In the genomic region with DNA sequence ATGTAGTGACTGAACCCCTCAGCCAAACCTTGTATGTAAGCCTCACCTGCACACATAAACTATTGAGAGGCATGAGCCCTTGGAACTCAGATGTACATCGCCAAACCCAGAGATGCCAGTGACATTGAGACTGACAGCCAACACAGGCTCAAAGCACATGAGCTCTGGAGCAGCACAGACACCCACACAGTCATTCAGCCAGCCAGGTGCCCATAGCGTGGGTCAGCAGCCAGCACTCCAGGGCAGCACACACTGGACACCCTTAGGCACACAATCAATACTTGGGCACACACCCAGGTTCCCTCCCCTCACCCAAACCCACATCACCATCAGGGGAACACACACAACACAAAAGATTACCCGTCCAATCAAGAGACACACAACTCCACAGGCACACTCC, we compare ENCODE assay signal across 16 cellular contexts. TPM values are rescaled to one million over a fixed set of nuclear protein-coding genes. Genes with fewer than 3 reads are reported as not detected.
DNase-seq lines count a peak whose midpoint lies in the region; ATAC-seq and TF ChIP-seq lines count a peak whose summit lies in the region.
"Had no signal": no experiment of that assay in that cellular context is flagged by ENCODE, and none has a peak within 500 bp of the region (broad histone marks: within the 10 kb centered on the region; RNA-seq: fewer than 3 reads in every experiment).

No MANE protein-coding gene starts in this region.

- CTCF ChIA-PET in CD4-positive, alpha-beta T cell (lab: Charles Lee), result no interaction called here

- peak overlapping the region; percentile 15 for H3K4me3 Mint-ChIP-seq in CD4-positive, alpha-beta T cell
- peak overlapping the region; percentile 61 for H3K4me3 Mint-ChIP-seq in activated T-helper 17 cell treated with anti-CD3 and anti-CD28 coated beads, Interleukin-2, amount 50 U/mL, for 72 hours

- peaks cover 25% of the 10 kb centered on the region for H3K4me1 Mint-ChIP-seq in CD4-positive, alpha-beta T cell (ENCODE audit: low read depth)
- H3K4me1 Mint-ChIP-seq in activated T-helper 17 cell treated with anti-CD3 and anti-CD28 coated beads, Interleukin-2, amount 50 U/mL, for 72 hours, result peaks cover 35% of the 10 kb centered on the region

- peaks cover 27% of the 10 kb centered on the region for H3K4me1 ChIP-seq in ACC112 (ENCODE audit: control insufficient read depth, insufficient read depth, low read length, unreplicated experiment)
- peaks cover 0 to 3% of the 10 kb centered on the region in 2 donors for H3K4me1 ChIP-seq in lung (ENCODE audit: control insufficient read depth in 2 of 2, insufficient read depth in 2 of 2, low read length in 2 of 2)
- H3K4me1 ChIP-seq: BE2C had no signal

- H3K9me3 Mint-ChIP-seq in CD4-positive, alpha-beta T cell, result no peaks in the 10 kb centered on the region
- no peaks in the 10 kb centered on the region for H3K9me3 Mint-ChIP-seq in activated T-helper 17 cell treated with anti-CD3 and anti-CD28 coated beads, Interleukin-2, amount 50 U/mL, for 72 hours

- ATAC-seq in CD4-positive, alpha-beta T cell (ENCODE audit: poor library complexity), result no peak
- no peak for ATAC-seq in activated T-helper 17 cell treated with anti-CD3 and anti-CD28 coated beads, Interleukin-2, amount 50 U/mL, for 72 hours (replicated peaks)
- no peak for ATAC-seq in lung (ENCODE audit: insufficient read depth, low FRiP score)
- no peak for ATAC-seq in GM19455 (IDR thresholded peaks at IDR 0.05; ENCODE audit: unreplicated experiment)
- no peak for ATAC-seq in GM21737 (IDR thresholded peaks at IDR 0.05; ENCODE audit: unreplicated experiment)
- ATAC-seq: K562, Right ventricle myocardium inferior had no signal

- no peak overlapping the region for H2AFZ ChIP-seq in ACC112 (ENCODE audit: low read length, unreplicated experiment)

- H3K4me3 ChIP-seq in ACC112 (ENCODE audit: low read depth, low read length), result no peak overlapping the region
- H3K4me3 ChIP-seq in lung, result no peak overlapping the region
- H3K4me3 ChIP-seq: K562 had no signal

- peaks cover 5% of the 10 kb centered on the region for H3K27me3 Mint-ChIP-seq in CD4-positive, alpha-beta T cell
- no peaks in the 10 kb centered on the region for H3K27me3 Mint-ChIP-seq in activated T-helper 17 cell treated with anti-CD3 and anti-CD28 coated beads, Interleukin-2, amount 50 U/mL, for 72 hours

- no peaks in the 10 kb centered on the region for H3K27me3 ChIP-seq in ACC112 (ENCODE audit: insufficient read depth, low read length)
- no peaks in the 10 kb centered on the region for H3K27me3 ChIP-seq in CD4-positive, alpha-beta T cell (ENCODE audit: control insufficient read depth, insufficient read depth, low read length)
- no peaks in the 10 kb centered on the region for H3K27me3 ChIP-seq in lung (ENCODE audit: control insufficient read depth, insufficient read depth)
- H3K27me3 ChIP-seq: BE2C had no signal

- no peak for DNase-seq in CD4-positive, alpha-beta T cell
- DNase-seq in lung (ENCODE audit: low spot score) (peak; percentile 27), GF-D8 (lab: John Stamatoyannopoulos, UW) (no peak)
- DNase-seq: BE2C, DMS153, EL, NCI-H1436 treated with DMSO at 0.1 percent for 48 hours, NCI-H2081 treated with DMSO at 0.1 percent for 48 hours, NCI-H748 treated with DMSO at 0.1 percent for 48 hours, SK-N-SH had no signal

- H3K36me3 ChIP-seq in ACC112 (ENCODE audit: insufficient read depth, low read length) (no peaks in the 10 kb centered on the region), lung (ENCODE audit: control insufficient read depth in 2 of 2, insufficient read depth in 2 of 2, low read length in 2 of 2) (no peaks in the 10 kb centered on the region)
- H3K36me3 ChIP-seq: BE2C had no signal

- TF ChIP-seq CTCF in CD4-positive, alpha-beta T cell (IDR thresholded peaks at IDR 0.05), result no peak
- no peak for TF ChIP-seq CTCF in lung (IDR thresholded peaks at IDR 0.05; ENCODE audit: control extremely low read depth, extremely low read depth)

- intact Hi-C loops in CD4-positive, alpha-beta T cell (cut with DNase I, micrococcal nuclease), result no loop called here

- H3K79me2 ChIP-seq in ACC112 (ENCODE audit: control insufficient read depth, insufficient read depth, low read length, unreplicated experiment), result peaks cover 7% of the 10 kb centered on the region

- 74 to 86% methylated on average over 3 of the region's 3 CpGs for WGBS in lung, 2 donors

- no peaks in the 10 kb centered on the region for H3K36me3 Mint-ChIP-seq in CD4-positive, alpha-beta T cell (ENCODE audit: low read depth)
- H3K36me3 Mint-ChIP-seq in activated T-helper 17 cell treated with anti-CD3 and anti-CD28 coated beads, Interleukin-2, amount 50 U/mL, for 72 hours (ENCODE audit: low read depth), result peaks cover 16% of the 10 kb centered on the region

- no peaks in the 10 kb centered on the region for H3K9me3 ChIP-seq in CD4-positive, alpha-beta T cell (ENCODE audit: control insufficient read depth, low read length)
- peaks cover 0 to 4% of the 10 kb centered on the region in 2 donors for H3K9me3 ChIP-seq in lung (ENCODE audit: control insufficient read depth in 2 of 2, insufficient read depth in 1 of 2, low read length in 1 of 2)
- H3K9me3 ChIP-seq: BE2C, SK-N-SH had no signal

- H3K27ac ChIP-seq in ACC112 (ENCODE audit: low read depth, low read length) (peak overlapping the region; percentile 23; the same call in 1 of the 2 replicates), lung (ENCODE audit: low read depth in 1 of 2, low read length in 1 of 2) (peak overlapping the region in 1 of 2 donors; percentile 15)
- H3K27ac ChIP-seq in CD4-positive, alpha-beta T cell (ENCODE audit: low read depth, low read length), result no peak overlapping the region

- POLR2A ChIA-PET in CD4-positive, alpha-beta T cell (lab: Charles Lee), result no interaction called here

- no peak overlapping the region for H3K27ac Mint-ChIP-seq in CD4-positive, alpha-beta T cell
- no peak overlapping the region for H3K27ac Mint-ChIP-seq in activated T-helper 17 cell treated with anti-CD3 and anti-CD28 coated beads, Interleukin-2, amount 50 U/mL, for 72 hours

RNA-seq across cellular contexts. Expression of gene TIMP1, which starts 4.3 kb away (rescaled TPM):
- 10 to 100 TPM; 35.6 to 38.5 TPM for total RNA-seq in CD4-positive, alpha-beta T cell
- 100 to 1,000 TPM in 1 of 2 donors, 10 to 100 TPM in 1; 56.1 to 302 TPM for total RNA-seq in activated T-helper 17 cell treated with anti-CD3 and anti-CD28 coated beads, Interleukin-2, amount 50 U/mL, for 72 hours
- 1,000 to 10,000 TPM in 1 of 2 donors, 10 to 100 TPM in 1; 65.3 to 1,983 TPM for total RNA-seq in lung
- polyA plus RNA-seq in lung, result 1,000 to 10,000 TPM; 1,299 to 2,202 TPM

RNA-seq across cellular contexts. Expression of gene ARAF, which starts 16.9 kb away (rescaled TPM):
- 100 to 1,000 TPM; 119 to 121 TPM for total RNA-seq in CD4-positive, alpha-beta T cell
- total RNA-seq in activated T-helper 17 cell treated with anti-CD3 and anti-CD28 coated beads, Interleukin-2, amount 50 U/mL, for 72 hours, result 10 to 100 TPM; 74.8 to 75.5 TPM
- 10 to 100 TPM; 32.6 to 85.9 TPM for total RNA-seq in lung
- 10 to 100 TPM; 45.3 to 48.6 TPM for polyA plus RNA-seq in lung

RNA-seq across cellular contexts. Expression of gene SYN1, which starts 41.8 kb away (rescaled TPM):
- total RNA-seq in CD4-positive, alpha-beta T cell, result under 1 TPM; 0.27 to 0.87 TPM
- total RNA-seq in activated T-helper 17 cell treated with anti-CD3 and anti-CD28 coated beads, Interleukin-2, amount 50 U/mL, for 72 hours, result 1 to 10 TPM; 1.0 to 4.3 TPM
- total RNA-seq in lung, result 1 to 10 TPM in 1 of 2 donors, under 1 TPM in 1; 0.11 to 1.3 TPM
- 1 to 10 TPM; 1.4 to 4.5 TPM for polyA plus RNA-seq in lung

RNA-seq across cellular contexts. Expression of gene CFP, which starts 51.8 kb away (rescaled TPM):
- 10 to 100 TPM; 18.3 to 18.6 TPM for total RNA-seq in CD4-positive, alpha-beta T cell
- 1 to 10 TPM; 3.2 to 7.6 TPM for total RNA-seq in activated T-helper 17 cell treated with anti-CD3 and anti-CD28 coated beads, Interleukin-2, amount 50 U/mL, for 72 hours
- 10 to 100 TPM; 11.3 to 23.6 TPM for total RNA-seq in lung
- 10 to 100 TPM; 22.5 to 88.8 TPM for polyA plus RNA-seq in lung
